8 cellular contexts compared by ENCODE assay signal in the genomic region with DNA sequence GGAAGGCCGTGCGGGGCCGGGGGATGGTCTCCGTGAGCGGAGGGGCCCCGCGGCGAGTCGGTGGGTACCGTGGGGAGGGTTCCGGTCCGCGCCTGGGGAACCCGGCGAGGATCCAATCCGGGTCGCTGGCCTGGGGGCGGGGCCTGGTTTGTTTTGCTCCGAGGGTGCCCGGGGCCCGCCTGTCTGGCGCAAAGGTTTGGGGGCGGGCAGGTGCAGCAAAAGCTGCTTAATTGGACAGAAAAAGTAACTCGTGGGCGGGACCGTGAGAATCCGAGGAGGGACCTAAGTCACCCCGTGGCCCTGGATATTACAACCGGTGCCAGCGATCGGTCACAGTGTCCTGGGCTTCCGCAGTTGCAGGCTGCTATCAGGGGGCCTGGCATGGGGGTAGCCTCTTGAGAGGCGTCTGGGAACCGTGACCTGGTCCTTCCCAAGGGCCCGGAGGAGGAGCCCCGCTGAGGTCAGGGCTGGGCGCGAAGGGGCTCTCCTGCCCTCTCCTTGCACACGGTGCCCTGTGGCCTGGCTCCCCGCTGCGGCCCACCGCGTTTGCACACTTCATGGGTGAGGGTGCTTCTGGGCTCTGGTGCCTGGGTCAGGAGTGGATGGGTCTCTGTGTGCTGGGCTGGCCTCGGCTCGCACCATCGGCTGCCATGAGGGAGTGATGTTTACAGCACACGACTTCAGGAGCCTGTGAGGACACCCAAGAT. TPM values are rescaled to one million over a fixed set of nuclear protein-coding genes. Genes with fewer than 3 reads are reported as not detected.
A peak's percentile ranks its signal among the peaks of the same experiment; 100 is the strongest.
DNase-seq lines count a peak whose midpoint lies in the region; ATAC-seq and TF ChIP-seq lines count a peak whose summit lies in the region.

No MANE protein-coding gene starts in this region.

- H3K27ac ChIP-seq in CD4-positive, alpha-beta T cell (ENCODE audit: low read depth, low read length): peak overlapping the region; percentile 88
- H3K27ac ChIP-seq in HL-60 (replicated peaks) (peak overlapping the region; percentile 80), OCI-LY7 (ENCODE audit: low read depth, low read length, poor library complexity, severe bottlenecking) (peak overlapping the region; percentile 34), muscle layer of duodenum (ENCODE audit: low read length) (peak overlapping the region; percentile 72)

- H3K4me1 ChIP-seq in OCI-LY7 (ENCODE audit: insufficient read depth, low read length, poor library complexity, severe bottlenecking): peaks cover 17% of the 10 kb centered on the region
- H3K4me1 ChIP-seq in muscle layer of duodenum (ENCODE audit: control insufficient read depth in 1 of 2, insufficient read depth in 2 of 2, low read length in 2 of 2): peaks cover 11 to 27% of the 10 kb centered on the region in 2 donors

- H3K4me1 Mint-ChIP-seq in CD4-positive, alpha-beta T cell (ENCODE audit: low read depth): peaks cover 11% of the 10 kb centered on the region

- CTCF ChIA-PET in CD4-positive, alpha-beta T cell (lab: Charles Lee): interaction anchor here (1.1 to 2.0 kb wide), 3 partner anchors 9 to 28 kb away, joined by 4 to 7 read pairs (median 4); no protein-coding TSS in a partner anchor
- CTCF ChIA-PET in OCI-LY7 (lab: Charles Lee; ENCODE audit: unreplicated experiment): interaction anchor here (0.6 kb wide), 1 partner anchor 96 kb away, joined by 3 read pairs; no protein-coding TSS in a partner anchor

- peak; percentile 78 for ATAC-seq in CD4-positive, alpha-beta T cell (ENCODE audit: poor library complexity)
- peak; percentile 55 for ATAC-seq in GM19463 (IDR thresholded peaks at IDR 0.05; ENCODE audit: unreplicated experiment)

- no peaks in the 10 kb centered on the region for H3K9me3 Mint-ChIP-seq in CD4-positive, alpha-beta T cell

- H3K4me3 Mint-ChIP-seq in CD4-positive, alpha-beta T cell: peak overlapping the region; percentile 97

- H3K9me2 ChIP-seq in OCI-LY7 (ENCODE audit: insufficient read depth, low read length): no peaks in the 10 kb centered on the region

- no peaks in the 10 kb centered on the region for H3K9me3 ChIP-seq in CD4-positive, alpha-beta T cell (ENCODE audit: control insufficient read depth, low read length)
- H3K9me3 ChIP-seq in OCI-LY7 (ENCODE audit: low read length) (no peaks in the 10 kb centered on the region), muscle layer of duodenum (ENCODE audit: control insufficient read depth in 1 of 2, low read length in 2 of 2) (no peaks in the 10 kb centered on the region)

- H3K4me2 ChIP-seq in OCI-LY7 (ENCODE audit: low read length): peak overlapping the region; percentile 97

- no peak for TF ChIP-seq CTCF in CD4-positive, alpha-beta T cell (IDR thresholded peaks at IDR 0.05)
- TF ChIP-seq CTCF in HL-60 (IDR thresholded peaks at IDR 0.05; ENCODE audit: insufficient read depth, low read length) (no peak), OCI-LY7 (conservative IDR thresholded peaks at IDR 0.05; ENCODE audit: low read length) (no peak), epithelial cell of proximal tubule (conservative IDR thresholded peaks at IDR 0.05; ENCODE audit: low read depth, low read length) (no peak)

- peak overlapping the region; percentile 92 for H3K27ac Mint-ChIP-seq in CD4-positive, alpha-beta T cell

- intact Hi-C loops in CD4-positive, alpha-beta T cell (cut with DNase I, micrococcal nuclease): loop anchor here (1.0 kb wide), 3 partner anchors 10 to 22 kb away; a partner anchor contains a TSS
- intact Hi-C loops in OCI-LY7 (cut with micrococcal nuclease; ENCODE audit: unreplicated experiment): no loop called here

- BruUV-seq in OCI-LY7 (replicated peaks; lab: Mats Ljungman, UMichigan): no TSS peak

- H3K36me3 ChIP-seq in OCI-LY7 (ENCODE audit: insufficient read depth, low read length) (peaks cover 14% of the 10 kb centered on the region; the same call in 1 of the 2 replicates), muscle layer of duodenum (ENCODE audit: control insufficient read depth in 1 of 2, insufficient read depth in 2 of 2, low read length in 2 of 2) (peaks cover 0 to 24% of the 10 kb centered on the region in 2 donors)

- peak overlapping the region; percentile 70 for H3K4me3 ChIP-seq in HL-60 (replicated peaks; ENCODE audit: insufficient read depth, low read length)
- peak overlapping the region; percentile 76 for H3K4me3 ChIP-seq in OCI-LY7 (ENCODE audit: low read depth, low read length, poor library complexity, severe bottlenecking)
- H3K4me3 ChIP-seq in epithelial cell of proximal tubule (ENCODE audit: low read depth, low read length): peak overlapping the region; percentile 88
- peak overlapping the region; percentile 64 to 83 for H3K4me3 ChIP-seq in muscle layer of duodenum (ENCODE audit: low read depth in 1 of 2, low read length in 2 of 2)

- H3K79me2 ChIP-seq in OCI-LY7 (ENCODE audit: insufficient read depth, low read depth, low read length): no peaks in the 10 kb centered on the region

- H3K27me3 ChIP-seq in CD4-positive, alpha-beta T cell (ENCODE audit: control insufficient read depth, insufficient read depth, low read length): no peaks in the 10 kb centered on the region
- H3K27me3 ChIP-seq in HL-60 (ENCODE audit: insufficient read depth, poor library complexity, severe bottlenecking) (no peaks in the 10 kb centered on the region), muscle layer of duodenum (ENCODE audit: low read depth, low read length) (no peaks in the 10 kb centered on the region)

- H3K36me3 Mint-ChIP-seq in CD4-positive, alpha-beta T cell (ENCODE audit: low read depth): peaks cover 32% of the 10 kb centered on the region

- H2AFZ ChIP-seq in OCI-LY7 (ENCODE audit: low read length): 0 out of 2 replicates have a peak overlapping the region, but pooled peaks have one; percentile 14

- no peaks in the 10 kb centered on the region for H4K20me1 ChIP-seq in OCI-LY7 (ENCODE audit: insufficient read depth, low read length)

- DNase-seq in CD4-positive, alpha-beta T cell: peak; percentile 92 to 97 (median 96)
- DNase-seq in HL-60 (ENCODE audit: low read depth in 1 of 2, low spot score in 1 of 2): peak; percentile 92 to 97
- DNase-seq in OCI-LY7 (ENCODE audit: low spot score): peak; percentile 92
- DNase-seq in activated T-cell treated with anti-CD3 and anti-CD28 coated beads for 4 hours: peak; percentile 85
- DNase-seq in epithelial cell of proximal tubule (ENCODE audit: low read depth): no peak
- DNase-seq in stimulated activated CD8-positive, alpha-beta memory T cell treated with anti-CD3 and anti-CD28 coated beads, Interleukin-7, amount 100 ng/mL, for 1 hour (ENCODE audit: low read depth in 2 of 2): peak; percentile 87 to 90

- POLR2A ChIA-PET in CD4-positive, alpha-beta T cell (lab: Charles Lee): interaction anchor here (0.5 to 6.1 kb wide), 20 partner anchors 9 to 613 kb away, joined by 3 to 115 read pairs (median 7); a partner anchor contains a TSS
- POLR2A ChIA-PET in OCI-LY7 (lab: Charles Lee): interaction anchor here (1.1 to 1.8 kb wide), 4 partner anchors 8 to 11 kb away, joined by 3 to 11 read pairs (median 4); a partner anchor contains a TSS

- H3K27me3 Mint-ChIP-seq in CD4-positive, alpha-beta T cell: no peaks in the 10 kb centered on the region

RNA-seq across cellular contexts. Expression of a gene that starts 1.4 kb away (rescaled TPM):
- total RNA-seq in CD4-positive, alpha-beta T cell: 100 to 1,000 TPM; 202 to 220 TPM
- total RNA-seq in OCI-LY7 (2014; rRNA removed; shearing (Covaris generic)): 15.1 and 19.8 TPM in 2 replicates
- total RNA-seq in OCI-LY7 (2022) (41.2 and 57.5 TPM in 2 replicates), epithelial cell of proximal tubule (19.1 and 34.7 TPM in 2 replicates)

RNA-seq across cellular contexts. Expression of a gene that starts 7.6 kb away (rescaled TPM):
- under 1 TPM in 1 of 2 experiments, not detected in 1; 0.33 TPM for total RNA-seq in CD4-positive, alpha-beta T cell
- total RNA-seq in OCI-LY7 (2014; rRNA removed; shearing (Covaris generic)): 2.2 and 2.8 TPM in 2 replicates
- 20.1 and 21.0 TPM in 2 replicates for total RNA-seq in OCI-LY7 (2022)
- 21.0 and 55.7 TPM in 2 replicates for total RNA-seq in epithelial cell of proximal tubule

RNA-seq across cellular contexts. Expression of a gene that starts 10.3 kb away (rescaled TPM):
- total RNA-seq in CD4-positive, alpha-beta T cell: 1,000 to 10,000 TPM; 5,234 to 5,390 TPM
- total RNA-seq in OCI-LY7 (2014; rRNA removed; shearing (Covaris generic)): 1,564 and 1,687 TPM in 2 replicates
- 3,121 and 3,147 TPM in 2 replicates for total RNA-seq in OCI-LY7 (2022)
- total RNA-seq in epithelial cell of proximal tubule: 663 and 837 TPM in 2 replicates

RNA-seq across cellular contexts. Expression of a gene that starts 12.7 kb away (rescaled TPM):
- total RNA-seq in CD4-positive, alpha-beta T cell: 10 to 100 TPM; 20.2 to 20.8 TPM
- total RNA-seq in OCI-LY7 (2014; rRNA removed; shearing (Covaris generic)): 0.28 TPM in 1 of 2 replicates, not detected in the other
- total RNA-seq in OCI-LY7 (2022) (0.84 and 1.0 TPM in 2 replicates), epithelial cell of proximal tubule (538 and 626 TPM in 2 replicates)

RNA-seq across cellular contexts. Expression of a gene that starts 15.1 kb away (rescaled TPM):
- 10 to 100 TPM; 32.6 to 33.0 TPM for total RNA-seq in CD4-positive, alpha-beta T cell
- 31.2 and 33.6 TPM in 2 replicates for total RNA-seq in OCI-LY7 (2014; rRNA removed; shearing (Covaris generic))
- total RNA-seq in OCI-LY7 (2022) (47.7 and 49.1 TPM in 2 replicates), epithelial cell of proximal tubule (17.4 and 32.1 TPM in 2 replicates)

Comparison
In these comparisons a context has a peak if more than half of its experiments do, and no peak if none do; other contexts are left out.
1. H3K27ac ChIP-seq: peak in every context shown above with its lines; median percentile 88 in CD4-positive, alpha-beta T cell; 80 in HL-60; 72 in muscle layer of duodenum; 34 in OCI-LY7.